In the genomic region with DNA sequence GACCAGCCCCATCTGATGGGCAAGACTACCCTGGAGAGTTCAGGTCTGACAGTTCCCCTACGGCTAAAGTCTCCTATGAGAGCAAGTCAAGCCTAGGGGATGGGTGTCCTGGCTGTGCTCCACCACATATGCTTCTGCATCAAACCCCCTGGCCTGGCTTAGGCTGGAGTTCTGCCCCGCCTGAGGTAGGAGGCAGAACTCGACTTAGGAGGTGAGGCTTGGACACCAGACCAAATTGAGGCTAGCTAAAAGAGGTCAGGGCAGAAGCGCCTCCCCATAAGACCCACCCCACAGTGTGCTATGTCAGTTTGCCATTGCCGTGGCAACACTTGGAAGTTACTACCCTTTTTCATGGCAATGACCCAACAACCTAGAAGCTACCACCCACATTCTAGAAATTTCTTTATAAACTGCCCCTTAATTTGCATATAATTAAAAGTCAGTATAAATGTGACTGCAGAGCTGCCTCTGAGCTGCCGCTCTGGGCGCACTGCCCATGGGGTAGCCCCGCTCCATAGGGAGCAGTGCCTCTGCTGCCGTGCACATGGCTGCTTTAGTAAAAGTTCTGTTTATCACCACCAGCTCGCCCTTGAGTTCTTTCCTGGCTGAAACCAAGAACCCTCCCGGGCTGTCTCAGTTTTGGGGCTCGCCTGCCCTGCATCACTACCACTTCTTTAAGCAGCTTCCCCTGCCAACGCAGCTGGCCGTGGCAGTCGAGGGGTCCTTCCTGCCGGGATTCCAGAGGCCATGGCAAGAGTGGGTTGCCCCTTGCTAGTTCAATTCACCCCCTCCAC, we compare ENCODE assay signal across 1 cellular context.
TF ChIP-seq lines count a peak whose summit lies in the region.

No MANE protein-coding gene starts in this region.

TF ChIP-seq in SK-N-SH treated with all-trans-retinoic acid at 6 μM for 48 hours, 23 proteins besides CTCF, POLR2A, EP300 and RAD21 (continued from another document):
- no peak for TF ChIP-seq CSRNP3 (CRISPR knock-in tag; IDR thresholded peaks at IDR 0.05)
- TF ChIP-seq ZNF565 (CRISPR knock-in tag; conservative IDR thresholded peaks at IDR 0.05; ENCODE audit: low read depth) = no peak
- no peak for TF ChIP-seq CREB5 (CRISPR knock-in tag; IDR thresholded peaks at IDR 0.05; ENCODE audit: low read depth)
- TF ChIP-seq ISL1 (CRISPR knock-in tag; IDR thresholded peaks at IDR 0.05) = no peak
